17 cellular contexts compared by ENCODE assay signal in genomic region chr11:73189723-73190556, GRCh38. TPM values are rescaled to one million over a fixed set of nuclear protein-coding genes. Genes with fewer than 3 reads are reported as not detected.
A peak's percentile ranks its signal among the peaks of the same experiment; 100 is the strongest.
DNase-seq lines count a peak whose midpoint lies in the region; ATAC-seq and TF ChIP-seq lines count a peak whose summit lies in the region.
"Had no signal": no experiment of that assay in that cellular context is flagged by ENCODE, and none has a peak within 500 bp of the region (broad histone marks: within the 10 kb centered on the region; RNA-seq: fewer than 3 reads in every experiment).

No MANE protein-coding gene starts in this region.

- no peaks in the 10 kb centered on the region for H3K9me3 ChIP-seq in T-helper 17 cell (ENCODE audit: control insufficient read depth, low read length, poor library complexity, severe bottlenecking)

- H3K9me3 Mint-ChIP-seq in progenitor cell of endocrine pancreas (ENCODE audit: low read depth), result no peaks in the 10 kb centered on the region
- H3K9me3 Mint-ChIP-seq: activated CD4-positive, alpha-beta memory T cell treated with anti-CD3 and anti-CD28 coated beads, Interleukin-2, amount 10 ng/mL, durations not matched to agents 7 days and 5 days; WTC11 had no signal

- H3K27ac Mint-ChIP-seq in T-helper 17 cell, result peak overlapping the region; percentile 6
- peak overlapping the region; percentile 65 for H3K27ac Mint-ChIP-seq in progenitor cell of endocrine pancreas
- H3K27ac Mint-ChIP-seq: activated CD4-positive, alpha-beta memory T cell treated with anti-CD3 and anti-CD28 coated beads, Interleukin-2, amount 10 ng/mL, durations not matched to agents 7 days and 5 days; WTC11 had no signal

- H3K36me3 Mint-ChIP-seq in T-helper 17 cell (ENCODE audit: low read depth), result peaks cover 5% of the 10 kb centered on the region
- H3K36me3 Mint-ChIP-seq in progenitor cell of endocrine pancreas (ENCODE audit: insufficient read depth), result no peaks in the 10 kb centered on the region
- H3K36me3 Mint-ChIP-seq: WTC11 had no signal

- DNase-seq in DMS53 (lab: John Stamatoyannopoulos, UW) (peak; percentile 64), DMS53 treated with DMSO at 0.1 percent for 48 hours (lab: John Stamatoyannopoulos, UW; ENCODE audit: unreplicated experiment) (no peak), T-helper 17 cell (no peak), progenitor cell of endocrine pancreas (ENCODE audit: low spot score, unreplicated experiment) (no peak), DMS153 treated with DMSO at 0.1 percent for 48 hours (lab: John Stamatoyannopoulos, UW; ENCODE audit: unreplicated experiment) (no peak)
- DNase-seq: activated CD4-positive, alpha-beta memory T cell treated with anti-CD3 and anti-CD28 coated beads, Interleukin-2, amount 10 ng/mL, durations not matched to agents 7 days and 5 days; activated naive CD4-positive, alpha-beta T cell treated with Interleukin-2 at 50 U/mL for 16 hours; activated T-cell treated with anti-CD3 and anti-CD28 coated beads, Interleukin-2, amount 50 U/mL, for 1 hour; GM23248; NCI-H1417 treated with DMSO at 0.1 percent for 48 hours; stimulated activated CD4-positive, alpha-beta T cell treated with anti-CD3 and anti-CD28 coated beads, Interleukin-4, amount 100 ng/mL, for 1 hour had no signal

- H3K4me3 Mint-ChIP-seq in T-helper 17 cell (no peak overlapping the region), progenitor cell of endocrine pancreas (ENCODE audit: low read depth) (no peak overlapping the region)
- H3K4me3 Mint-ChIP-seq: activated CD4-positive, alpha-beta memory T cell treated with anti-CD3 and anti-CD28 coated beads, Interleukin-2, amount 10 ng/mL, durations not matched to agents 7 days and 5 days; WTC11 had no signal

- H3K27me3 Mint-ChIP-seq in T-helper 17 cell (peaks cover 27% of the 10 kb centered on the region), progenitor cell of endocrine pancreas (peaks cover 38% of the 10 kb centered on the region)

- ATAC-seq in HG02610 (IDR thresholded peaks at IDR 0.05; ENCODE audit: unreplicated experiment), result peak; percentile 5
- ATAC-seq in T-helper 17 cell, result no peak
- ATAC-seq in GM21737 (IDR thresholded peaks at IDR 0.05; ENCODE audit: unreplicated experiment), result no peak
- ATAC-seq in HG03097 (IDR thresholded peaks at IDR 0.05; ENCODE audit: low FRiP score, unreplicated experiment), result no peak
- ATAC-seq: left ventricle myocardium superior, SK-N-SH treated with all-trans-retinoic acid at 6 μM for 48 hours, WTC11 had no signal

- TF ChIP-seq CTCF in progenitor cell of endocrine pancreas (IDR thresholded peaks at IDR 0.05; ENCODE audit: unreplicated experiment), result no peak

- H3K4me1 Mint-ChIP-seq in T-helper 17 cell (peaks cover 6% of the 10 kb centered on the region), progenitor cell of endocrine pancreas (ENCODE audit: low read depth) (peaks cover 5% of the 10 kb centered on the region)

RNA-seq across cellular contexts. Expression of gene P2RY2, which starts 28.1 kb away (rescaled TPM):
- total RNA-seq in T-helper 17 cell (under 1 TPM; 0.29 to 0.55 TPM), progenitor cell of endocrine pancreas (0.55 and 0.96 TPM in 2 replicates)
- total RNA-seq: activated CD4-positive, alpha-beta memory T cell treated with anti-CD3 and anti-CD28 coated beads, Interleukin-2, amount 10 ng/mL, durations not matched to agents 7 days and 5 days; GM23248 had no signal

RNA-seq across cellular contexts. Expression of gene FCHSD2, which starts 47.8 kb away (rescaled TPM):
- total RNA-seq in T-helper 17 cell (10 to 100 TPM; 41.1 to 45.0 TPM), progenitor cell of endocrine pancreas (28.4 and 35.4 TPM in 2 replicates)
